In the genomic region with DNA sequence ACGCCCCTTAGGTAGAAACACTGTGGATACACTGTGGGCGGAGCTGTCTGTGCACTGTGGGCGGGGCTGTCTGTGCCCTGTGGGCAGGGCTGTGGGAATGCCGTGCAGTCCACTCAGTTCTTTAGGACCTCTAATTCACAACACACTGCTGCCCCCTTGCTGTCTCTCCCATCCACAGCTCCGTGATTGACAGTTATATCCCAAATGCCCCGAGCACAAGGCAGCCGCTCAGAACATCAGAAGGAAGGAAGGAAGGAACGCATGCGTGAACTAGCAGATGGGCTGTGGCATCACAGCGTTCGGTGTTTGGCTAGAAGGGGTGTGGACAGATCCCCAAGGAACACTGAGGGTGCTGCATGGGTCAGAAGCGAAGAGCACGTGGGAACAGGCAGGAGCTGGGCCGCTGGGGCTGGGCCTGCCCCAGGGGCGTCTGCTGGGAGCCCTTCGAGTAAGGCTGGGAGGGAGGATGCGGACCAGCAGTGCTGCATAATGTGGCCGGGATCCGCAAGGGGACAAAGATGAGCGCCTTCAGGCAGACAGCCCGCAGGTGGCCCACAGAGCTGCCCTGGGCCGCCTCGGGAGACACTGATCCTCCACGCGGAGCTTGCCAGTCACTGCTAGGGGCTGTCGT, we compare ENCODE assay signal across 7 cellular contexts. TPM values are rescaled to one million over a fixed set of nuclear protein-coding genes. Genes with fewer than 3 reads are reported as not detected.
DNase-seq lines count a peak whose midpoint lies in the region; ATAC-seq, FAIRE-seq and TF ChIP-seq lines count a peak whose summit lies in the region.

No MANE protein-coding gene starts in this region.

- FAIRE-seq in G401.6 (lab: Jason Lieb, UNC): peak; percentile 64

- H3K36me3 ChIP-seq in brain microvascular endothelial cell (replicated peaks): peaks cover 16% of the 10 kb centered on the region

- no peak overlapping the region for H3K27ac ChIP-seq in brain microvascular endothelial cell

- no peak overlapping the region for H3K4me3 ChIP-seq in brain microvascular endothelial cell (ENCODE audit: low read depth, low read length)

- H3K27me3 ChIP-seq in brain microvascular endothelial cell (replicated peaks): no peaks in the 10 kb centered on the region

- intact Hi-C loops in left colon (cut with DNase I, micrococcal nuclease): no loop called here

- peak; percentile 43 to 77 (median 58) for DNase-seq in NCI-H1417 (lab: John Stamatoyannopoulos, UW)
- peak; percentile 83 for DNase-seq in brain microvascular endothelial cell
- peak; percentile 59 to 74 for DNase-seq in left colon
- no peak for DNase-seq in NOMO-1 treated with dmso at 0.1 percent for 144 hours (lab: John Stamatoyannopoulos, UW; ENCODE audit: unreplicated experiment)

- TF ChIP-seq CTCF in brain microvascular endothelial cell (IDR thresholded peaks at IDR 0.05; ENCODE audit: low read depth, low read length, missing control alignments): peak; percentile 76

- ATAC-seq in left colon: peak; percentile 61
- no peak for ATAC-seq in HG02840 (IDR thresholded peaks at IDR 0.05; ENCODE audit: low FRiP score, unreplicated experiment)
- no peak for ATAC-seq in GM21786 (IDR thresholded peaks at IDR 0.05; ENCODE audit: unreplicated experiment)

- in situ Hi-C loops in brain microvascular endothelial cell (cut with HindIII; ENCODE audit: low pct_ligation_motif_present, low sequenced_read_pairs): loop anchor here (25.0 kb wide), 1 partner anchor 148 kb away; the partner anchor contains the start of gene HTRA3

RNA-seq across cellular contexts. Expression of gene ACOX3, which starts 29.8 kb away (rescaled TPM):
- total RNA-seq in left colon: 10 to 100 TPM; 25.9 to 29.7 TPM

RNA-seq across cellular contexts. Expression of gene TRMT44, which starts 29.8 kb away (rescaled TPM):
- total RNA-seq in left colon: 10 to 100 TPM; 14.3 to 16.4 TPM
